10 cellular contexts compared by ENCODE assay signal in genomic region chr6:25882066-25882496, GRCh38. TPM values are rescaled to one million over a fixed set of nuclear protein-coding genes. Genes with fewer than 3 reads are reported as not detected.
DNase-seq lines count a peak whose midpoint lies in the region; ATAC-seq, FAIRE-seq and TF ChIP-seq lines count a peak whose summit lies in the region.
"Had no signal": no experiment of that assay in that cellular context is flagged by ENCODE, and none has a peak within 500 bp of the region (broad histone marks: within the 10 kb centered on the region; RNA-seq: fewer than 3 reads in every experiment).

No MANE protein-coding gene starts in this region.

- TF ChIP-seq CTCF in CD14-positive monocyte (IDR thresholded peaks at IDR 0.05) = no peak
- TF ChIP-seq CTCF in GM12878 (IDR thresholded peaks at IDR 0.05 in 2 of 3, conservative IDR thresholded peaks at IDR 0.05 in 1 of 3; ENCODE audit: control insufficient read depth in 2 of 3, extremely low read depth in 1 of 3, insufficient read depth in 1 of 3, low read depth in 3 of 3, low read length in 3 of 3) = peak; percentile 0 to 22 (median 15); a peak in 1 of 6 replicates

- H3K4me3 ChIP-seq in GM12878 = no peak overlapping the region
- H3K4me3 ChIP-seq: BLaER1 treated with 17β-estradiol and CSF1 and Interleukin-3, amounts not matched to agents 10 nM and 100 nM had no signal

- TF ChIP-seq EP300 in GM12878 (IDR thresholded peaks at IDR 0.05; ENCODE audit: borderline replicate concordance in 1 of 2, control insufficient read depth in 1 of 2, low read depth in 2 of 2, low read length in 2 of 2) = no peak

- intact Hi-C loops in CD14-positive monocyte (cut with micrococcal nuclease) = no loop called here
- intact Hi-C loops in GM12878 (cut with micrococcal nuclease; ENCODE audit: unreplicated experiment) = no loop called here

- ATAC-seq in T-helper 17 cell (peak; percentile 80), GM12878 (peak; percentile 31), naive B cell (ENCODE audit: low read depth in 2 of 2) (peak; percentile 47 to 74), HG03039 (IDR thresholded peaks at IDR 0.05; ENCODE audit: unreplicated experiment) (no peak)

- WGBS in GM12878 (ENCODE audit: insufficient coverage, insufficient replicate concordance, low lambda C conversion rate, missing lambda C conversion rate) = 18% methylated on average over 28 of the region's 28 CpGs

- H3K36me3 ChIP-seq in GM12878 (ENCODE audit: control insufficient read depth in 2 of 2, insufficient read depth in 2 of 2, low read length in 1 of 2) = no peaks in the 10 kb centered on the region
- H3K36me3 ChIP-seq: BLaER1 treated with 17β-estradiol and CSF1 and Interleukin-3, amounts not matched to agents 10 nM and 100 nM had no signal

- H2AFZ ChIP-seq in GM12878 (ENCODE audit: control insufficient read depth, low read depth, low read length) = peak overlapping the region; percentile 31

- H3K36me3 Mint-ChIP-seq in CD14-positive monocyte (no peaks in the 10 kb centered on the region), T-helper 17 cell (ENCODE audit: low read depth) (peaks cover 2% of the 10 kb centered on the region), naive B cell (peaks cover 0 to 4% of the 10 kb centered on the region in 2 donors)

- no peaks in the 10 kb centered on the region for H3K9me3 ChIP-seq in T-helper 17 cell (ENCODE audit: control insufficient read depth, low read length, poor library complexity, severe bottlenecking)
- H3K9me3 ChIP-seq in GM12878 (replicated peaks; ENCODE audit: control insufficient read depth, insufficient read depth, low read length) = no peaks in the 10 kb centered on the region

- DNase-seq in CD14-positive monocyte (ENCODE audit: low spot score) (no peak), T-helper 17 cell (peak in 2 of 3 donors; percentile 17 to 43), GM12878 (ENCODE audit: low read depth, low spot score) (no peak), naive B cell (peak; percentile 37), occipital lobe (lab: John Stamatoyannopoulos, UW) (no peak), NCI-H526 (lab: John Stamatoyannopoulos, UW) (no peak), LoVo (ENCODE audit: low spot score) (no peak)

- H3K4me1 Mint-ChIP-seq in CD14-positive monocyte (peaks cover 9% of the 10 kb centered on the region), T-helper 17 cell (peaks cover 7% of the 10 kb centered on the region), naive B cell (peaks cover 4 to 9% (median 7%) of the 10 kb centered on the region in 3 donors)

- in situ Hi-C loops in GM12878 (cut with MboI) = no loop called here

- SMC1A ChIA-PET in GM12878 (lab: Charles Lee; ENCODE audit: uncharacterized antibody, unreplicated experiment) = no interaction called here

- CTCF ChIA-PET in GM12878 (lab: Yijun Ruan, JAX) = interaction anchor here (0.8 to 1.5 kb wide), 4 partner anchors 25 to 162 kb away, joined by 3 to 6 read pairs (median 4); partner anchors contain the start of gene TRIM38

- no peak for TF ChIP-seq RAD21 in GM12878 (IDR thresholded peaks at IDR 0.05; ENCODE audit: insufficient read depth, low read depth, low read length)

- H3K4me3 Mint-ChIP-seq in CD14-positive monocyte (peak overlapping the region; percentile 70 to 83), T-helper 17 cell (peak overlapping the region; percentile 80), naive B cell (peak overlapping the region in 6 of 8 donors; percentile 67 to 92 (median 88))

- H3K27me3 ChIP-seq in GM12878 (replicated peaks in 1 of 2; ENCODE audit: control insufficient read depth in 2 of 2, insufficient read depth in 2 of 2, low read length in 1 of 2) = no peaks in the 10 kb centered on the region; a peak in 1 of 4 replicates
- H3K27me3 ChIP-seq: BLaER1 treated with 17β-estradiol and CSF1 and Interleukin-3, amounts not matched to agents 10 nM and 100 nM had no signal

- peaks cover 0 to 5% (median 3%) of the 10 kb centered on the region in 7 donors for H3K9me3 Mint-ChIP-seq in CD14-positive monocyte
- peaks cover 0 to 14% (median 5%) of the 10 kb centered on the region in 7 donors for H3K9me3 Mint-ChIP-seq in naive B cell

- peak overlapping the region; percentile 23 for H3K4me2 ChIP-seq in GM12878 (ENCODE audit: control insufficient read depth, insufficient read depth)

- H3K9ac ChIP-seq in GM12878 (ENCODE audit: control insufficient read depth, insufficient read depth, low read length) = no peak overlapping the region
- H3K9ac ChIP-seq: BLaER1 treated with 17β-estradiol and CSF1 and Interleukin-3, amounts not matched to agents 10 nM and 100 nM had no signal

- no peaks in the 10 kb centered on the region for H4K20me1 ChIP-seq in GM12878 (ENCODE audit: control insufficient read depth, insufficient read depth)
- H4K20me1 ChIP-seq: BLaER1 treated with 17β-estradiol and CSF1 and Interleukin-3, amounts not matched to agents 10 nM and 100 nM had no signal

- no peak for TF ChIP-seq POLR2A in GM12878 (IDR thresholded peaks at IDR 0.05; ENCODE audit: low read depth, low read length)

- H3K79me2 ChIP-seq in GM12878 (ENCODE audit: control insufficient read depth, insufficient read depth, low read length) = no peaks in the 10 kb centered on the region

- H3K27me3 Mint-ChIP-seq in CD14-positive monocyte (ENCODE audit: low read depth in 3 of 3) (peaks cover 0 to 10% (median 9%) of the 10 kb centered on the region in 3 donors), T-helper 17 cell (peaks cover 8% of the 10 kb centered on the region), naive B cell (peaks cover 0 to 14% (median under 1%) of the 10 kb centered on the region in 3 donors)

- no peak overlapping the region for H3K27ac ChIP-seq in GM12878 (ENCODE audit: control insufficient read depth, insufficient read depth)
- H3K27ac ChIP-seq: BLaER1 treated with 17β-estradiol and CSF1 and Interleukin-3, amounts not matched to agents 10 nM and 100 nM had no signal

- no peak overlapping the region for H3K27ac Mint-ChIP-seq in CD14-positive monocyte
- peak overlapping the region; percentile 86 for H3K27ac Mint-ChIP-seq in T-helper 17 cell
- H3K27ac Mint-ChIP-seq in naive B cell = peak overlapping the region in 2 of 6 donors; percentile 43 to 77

- no TSS peak for BruUV-seq in GM12878 (replicated peaks; lab: Mats Ljungman, UMichigan)

- RAD21 ChIA-PET in GM12878 (lab: Charles Lee; ENCODE audit: unreplicated experiment) = interaction anchor here (0.7 kb wide), 1 partner anchor 110 kb away, joined by 4 read pairs; no protein-coding TSS in a partner anchor

- FAIRE-seq in GM12878 (lab: Jason Lieb, UNC) = no peak

- POLR2A ChIA-PET in GM12878 (lab: Charles Lee) = no interaction called here

- H3K4me1 ChIP-seq in GM12878 (ENCODE audit: control insufficient read depth, insufficient read depth, low read length) = no peaks in the 10 kb centered on the region

RNA-seq across cellular contexts. Expression of gene SLC17A3, which starts 8.0 kb away (rescaled TPM):
- not detected for polyA plus RNA-seq in CD14-positive monocyte
- total RNA-seq in T-helper 17 cell = 1 to 10 TPM; 1.3 to 2.4 TPM
- not detected in 2 replicates for total RNA-seq in GM12878 (2013; cell fraction: nucleolus; rRNA removed)
- not detected in 2 replicates for total RNA-seq in GM12878 (2014; rRNA removed)
- total RNA-seq in GM12878 (2014; rRNA removed; fragmentation: Illumina TruSeq; extraction: Trizol) = not detected in 2 replicates
- total RNA-seq in GM12878 (2021) = not detected in 2 replicates
- polyA plus RNA-seq in GM12878 (2011; ENCODE audit: low read depth) = not detected
- not detected in 2 replicates for polyA plus RNA-seq in GM12878 (2011; rRNA removed)
- not detected in 2 replicates for polyA plus RNA-seq in GM12878 (2011; cell fraction: cytosol; rRNA removed)
- not detected in 2 replicates for polyA plus RNA-seq in GM12878 (2011; cell fraction: nucleus; rRNA removed)
- not detected in 2 replicates for polyA plus RNA-seq in GM12878 (2012)
- not detected in 2 replicates for polyA plus RNA-seq in GM12878 (2014; fragmentation: Illumina TruSeq; extraction: Trizol)
- not detected for polyA plus RNA-seq in GM12878 (2014; fragmentation: Nextera tagmentation; extraction: Ambion mirVana)
- not detected in 2 replicates for polyA plus RNA-seq in GM12878 (2014; rRNA removed)
- polyA plus RNA-seq in GM12878 (2016; fragmentation: Nextera tagmentation; extraction: Ambion mirVana) = not detected
- not detected in 2 replicates for polyA minus RNA-seq in GM12878 (2011; rRNA and poly(A)+ RNA removed)
- not detected in 2 replicates for polyA minus RNA-seq in GM12878 (2011; cell fraction: cytosol; rRNA and poly(A)+ RNA removed)
- not detected in 2 replicates for polyA minus RNA-seq in GM12878 (2011; cell fraction: nucleus; rRNA and poly(A)+ RNA removed)
- under 1 TPM in 1 of 6 donors, not detected in 5; 0.29 TPM for polyA plus RNA-seq in naive B cell (ENCODE audit: low read depth in 6 of 6)
- total RNA-seq in occipital lobe = not detected
- total RNA-seq: glomerular endothelial cell had no signal

RNA-seq across cellular contexts. Expression of gene SLC17A2, which starts 48.4 kb away (rescaled TPM):
- polyA plus RNA-seq in CD14-positive monocyte = not detected
- total RNA-seq in T-helper 17 cell = not detected
- not detected in 2 replicates for total RNA-seq in GM12878 (2013; cell fraction: nucleolus; rRNA removed)
- total RNA-seq in GM12878 (2014; rRNA removed) = not detected in 2 replicates
- not detected in 2 replicates for total RNA-seq in GM12878 (2014; rRNA removed; fragmentation: Illumina TruSeq; extraction: Trizol)
- total RNA-seq in GM12878 (2021) = not detected in 2 replicates
- not detected for polyA plus RNA-seq in GM12878 (2011; ENCODE audit: low read depth)
- polyA plus RNA-seq in GM12878 (2011; rRNA removed) = not detected in 2 replicates
- polyA plus RNA-seq in GM12878 (2011; cell fraction: cytosol; rRNA removed) = not detected in 2 replicates
- polyA plus RNA-seq in GM12878 (2011; cell fraction: nucleus; rRNA removed) = not detected in 2 replicates
- polyA plus RNA-seq in GM12878 (2012) = not detected in 2 replicates
- not detected in 2 replicates for polyA plus RNA-seq in GM12878 (2014; fragmentation: Illumina TruSeq; extraction: Trizol)
- not detected for polyA plus RNA-seq in GM12878 (2014; fragmentation: Nextera tagmentation; extraction: Ambion mirVana)
- not detected in 2 replicates for polyA plus RNA-seq in GM12878 (2014; rRNA removed)
- polyA plus RNA-seq in GM12878 (2016; fragmentation: Nextera tagmentation; extraction: Ambion mirVana) = not detected
- not detected in 2 replicates for polyA minus RNA-seq in GM12878 (2011; rRNA and poly(A)+ RNA removed)
- polyA minus RNA-seq in GM12878 (2011; cell fraction: cytosol; rRNA and poly(A)+ RNA removed) = not detected in 2 replicates
- polyA minus RNA-seq in GM12878 (2011; cell fraction: nucleus; rRNA and poly(A)+ RNA removed) = not detected in 2 replicates
- polyA plus RNA-seq in naive B cell (ENCODE audit: low read depth in 6 of 6) = not detected
- not detected for total RNA-seq in occipital lobe
- total RNA-seq: glomerular endothelial cell had no signal

RNA-seq across cellular contexts. Expression of gene SLC17A1, which starts 50.2 kb away (rescaled TPM):
- not detected for polyA plus RNA-seq in CD14-positive monocyte
- under 1 TPM in 1 of 2 donors, not detected in 1; 0.52 TPM for total RNA-seq in T-helper 17 cell
- total RNA-seq in GM12878 (2013; cell fraction: nucleolus; rRNA removed) = not detected in 2 replicates
- total RNA-seq in GM12878 (2014; rRNA removed) = not detected in 2 replicates
- not detected in 2 replicates for total RNA-seq in GM12878 (2014; rRNA removed; fragmentation: Illumina TruSeq; extraction: Trizol)
- total RNA-seq in GM12878 (2021) = not detected in 2 replicates
- not detected for polyA plus RNA-seq in GM12878 (2011; ENCODE audit: low read depth)
- not detected in 2 replicates for polyA plus RNA-seq in GM12878 (2011; rRNA removed)
- polyA plus RNA-seq in GM12878 (2011; cell fraction: cytosol; rRNA removed) = not detected in 2 replicates
- polyA plus RNA-seq in GM12878 (2011; cell fraction: nucleus; rRNA removed) = not detected in 2 replicates
- polyA plus RNA-seq in GM12878 (2012) = not detected in 2 replicates
- polyA plus RNA-seq in GM12878 (2014; fragmentation: Illumina TruSeq; extraction: Trizol) = not detected in 2 replicates
- polyA plus RNA-seq in GM12878 (2014; fragmentation: Nextera tagmentation; extraction: Ambion mirVana) = not detected
- polyA plus RNA-seq in GM12878 (2014; rRNA removed) = not detected in 2 replicates
- not detected for polyA plus RNA-seq in GM12878 (2016; fragmentation: Nextera tagmentation; extraction: Ambion mirVana)
- not detected in 2 replicates for polyA minus RNA-seq in GM12878 (2011; rRNA and poly(A)+ RNA removed)
- polyA minus RNA-seq in GM12878 (2011; cell fraction: cytosol; rRNA and poly(A)+ RNA removed) = not detected in 2 replicates
- not detected in 2 replicates for polyA minus RNA-seq in GM12878 (2011; cell fraction: nucleus; rRNA and poly(A)+ RNA removed)
- not detected for polyA plus RNA-seq in naive B cell (ENCODE audit: low read depth in 6 of 6)
- not detected for total RNA-seq in occipital lobe
- total RNA-seq: glomerular endothelial cell had no signal

Comparison
In these comparisons a context has a peak if more than half of its experiments do, and no peak if none do; other contexts are left out.
1. DNase-seq: peak in T-helper 17 cell (2 of 3) and naive B cell (single experiment); none in CD14-positive monocyte (single experiment), GM12878 (single experiment), occipital lobe (single experiment), NCI-H526 (0 of 2) and LoVo (single experiment).
2. Peak in every context shown above with its lines, with median percentiles within 50 percentile points of each other: H3K4me3 Mint-ChIP-seq.